8 cellular contexts compared by ENCODE assay signal in genomic region chr3:171459130-171459941, GRCh38. TPM values are rescaled to one million over a fixed set of nuclear protein-coding genes. Genes with fewer than 3 reads are reported as not detected.
DNase-seq lines count a peak whose midpoint lies in the region; ATAC-seq and TF ChIP-seq lines count a peak whose summit lies in the region.

No MANE protein-coding gene starts in this region.

- intact Hi-C loops in sigmoid colon (cut with DNase I), result loop anchor here (10.0 kb wide), 2 partner anchors 125 to 175 kb away; no protein-coding TSS in a partner anchor

- ATAC-seq in T-cell (replicated peaks in 1 of 4), result peak; percentile 14 to 34 (median 22)

- H3K27me3 ChIP-seq in HUES6 (ENCODE audit: control insufficient read depth, insufficient read depth, low read length), result peaks cover 27% of the 10 kb centered on the region; the same call in 1 of the 2 replicates
- H3K27me3 ChIP-seq in iPS DF 6.9 (ENCODE audit: control insufficient read depth, insufficient read depth, low read length), result 0 out of 2 replicates have a peak, but pooled peaks cover 2% of the 10 kb centered on the region
- no peaks in the 10 kb centered on the region for H3K27me3 ChIP-seq in sigmoid colon

- CTCF ChIA-PET in T-cell (lab: Charles Lee), result interaction anchor here (0.6 to 1.5 kb wide), 5 partner anchors 31 to 260 kb away, joined by 3 to 6 read pairs (median 3); no protein-coding TSS in a partner anchor

- no peaks in the 10 kb centered on the region for H3K27me3 Mint-ChIP-seq in T-cell

- no peaks in the 10 kb centered on the region for H3K36me3 ChIP-seq in HUES6 (ENCODE audit: control insufficient read depth, insufficient read depth, low read length)
- H3K36me3 ChIP-seq in iPS DF 6.9 (ENCODE audit: control insufficient read depth, insufficient read depth, low read length), result no peaks in the 10 kb centered on the region
- no peaks in the 10 kb centered on the region for H3K36me3 ChIP-seq in sigmoid colon

- H3K9ac ChIP-seq in HUES6 (ENCODE audit: low read length), result peak overlapping the region; percentile 46

- TF ChIP-seq CTCF in astrocyte of the cerebellum (IDR thresholded peaks at IDR 0.05; ENCODE audit: low read depth, low read length, missing control alignments) (no peak), sigmoid colon (IDR thresholded peaks at IDR 0.05) (no peak)

- no peaks in the 10 kb centered on the region for H3K9me3 Mint-ChIP-seq in T-cell

- no peaks in the 10 kb centered on the region for H3K36me3 Mint-ChIP-seq in T-cell

- no peak for TF ChIP-seq EP300 in sigmoid colon (IDR thresholded peaks at IDR 0.05)

- H3K4me3 Mint-ChIP-seq in T-cell, result peak overlapping the region; percentile 88 to 96 (median 96)

- H3K4me1 Mint-ChIP-seq in T-cell, result peaks cover 47 to 59% (median 59%) of the 10 kb centered on the region in 3 donors

- DNase-seq in C1 segment of cervical spinal cord (lab: John Stamatoyannopoulos, UW) (peak in 11 of 14 donors; percentile 32 to 72 (median 49)), T-cell (peak; percentile 26 to 72 (median 58)), astrocyte of the cerebellum (ENCODE audit: low read depth) (no peak), iPS DF 6.9 (ENCODE audit: low read depth, low spot score) (no peak), sigmoid colon (peak; percentile 71), SKM-1 treated with dmso at 0.1 percent for 144 hours (lab: John Stamatoyannopoulos, UW; ENCODE audit: unreplicated experiment) (no peak), GM19240 (ENCODE audit: insufficient read length, low spot score) (no peak)

- POLR2A ChIA-PET in T-cell (lab: Charles Lee), result interaction anchor here (0.5 to 0.6 kb wide), 2 partner anchors 45 to 1102 kb away, joined by 3 to 8 read pairs; partner anchors contain the start of gene SKIL (in 1 of the 2)

- H3K27ac ChIP-seq in HUES6 (ENCODE audit: low read depth, low read length) (no peak overlapping the region), iPS DF 6.9 (ENCODE audit: low read length) (no peak overlapping the region), sigmoid colon (peak overlapping the region; percentile 84 to 93 (median 87))

- H3K4me3 ChIP-seq in HUES6 (ENCODE audit: low read depth, low read length), result peak overlapping the region; percentile 99
- peak overlapping the region; percentile 69 for H3K4me3 ChIP-seq in astrocyte of the cerebellum (ENCODE audit: low read depth, low read length)
- H3K4me3 ChIP-seq in iPS DF 6.9 (ENCODE audit: low read length), result peak overlapping the region; percentile 81; the same call in 1 of the 2 replicates
- H3K4me3 ChIP-seq in sigmoid colon, result peak overlapping the region; percentile 70 to 91 (median 84)

- TF ChIP-seq POLR2A in sigmoid colon (IDR thresholded peaks at IDR 0.05), result no peak

- H3K9me3 ChIP-seq in HUES6 (ENCODE audit: control insufficient read depth, insufficient read depth, low read depth, low read length) (no peaks in the 10 kb centered on the region), iPS DF 6.9 (ENCODE audit: control insufficient read depth, insufficient read depth, low read length) (no peaks in the 10 kb centered on the region), sigmoid colon (no peaks in the 10 kb centered on the region)

- peaks cover 34% of the 10 kb centered on the region for H3K4me1 ChIP-seq in HUES6 (ENCODE audit: control insufficient read depth, insufficient read depth, low read length)
- H3K4me1 ChIP-seq in iPS DF 6.9 (ENCODE audit: control insufficient read depth, insufficient read depth, low read length), result peaks cover 8% of the 10 kb centered on the region; the same call in 1 of the 2 replicates
- H3K4me1 ChIP-seq in sigmoid colon, result peaks cover 0 to 42% (median 23%) of the 10 kb centered on the region in 4 donors

- in situ Hi-C loops in astrocyte of the cerebellum (cut with HindIII; ENCODE audit: low sequenced_read_pairs), result no loop called here

- H3K27ac Mint-ChIP-seq in T-cell, result peak overlapping the region; percentile 92 to 93

- WGBS in iPS DF 6.9 (ENCODE audit: insufficient coverage, insufficient read length), result no CpG with 5 or more reads among the region's 36 CpGs
- WGBS in sigmoid colon, 2 donors, result 1% methylated on average over 36 of the region's 36 CpGs

RNA-seq across cellular contexts. Expression of gene TNIK, which starts 0.9 kb away (rescaled TPM):
- 10 to 100 TPM; 52.2 to 81.0 (median 60.9) TPM for total RNA-seq in T-cell
- 10 to 100 TPM in 3 of 4 donors, 1 to 10 TPM in 1; 9.2 to 21.3 (median 16.7) TPM for total RNA-seq in sigmoid colon
- 1 to 10 TPM; 5.4 to 9.2 (median 7.2) TPM for polyA plus RNA-seq in sigmoid colon

Comparison
In these comparisons a context has a peak if more than half of its experiments do, and no peak if none do; other contexts are left out.
1. DNase-seq: peak in C1 segment of cervical spinal cord (11 of 14), T-cell (34 of 34) and sigmoid colon (single experiment); none in astrocyte of the cerebellum (single experiment), iPS DF 6.9 (single experiment), SKM-1 treated with dmso at 0.1 percent for 144 hours (single experiment) and GM19240 (single experiment).
2. H3K27ac ChIP-seq: peak in sigmoid colon (4 of 4); none in HUES6 (single experiment) and iPS DF 6.9 (single experiment).
3. Peak in every context shown above with its lines, with median percentiles within 50 percentile points of each other: H3K4me3 ChIP-seq.